ENCODE assay signal across 8 cellular contexts in genomic region chr20:57966609-57967008, GRCh38.
"Had no signal": no experiment of that assay in that cellular context is flagged by ENCODE, and none has a peak within 500 bp of the region (broad histone marks: within the 10 kb centered on the region; RNA-seq: fewer than 3 reads in every experiment).

No MANE protein-coding gene starts in this region.

- H3K9me3 Mint-ChIP-seq: GM23338 had no signal

- H2AFZ ChIP-seq: GM23338 had no signal

- H3K4me1 Mint-ChIP-seq: GM23338 had no signal

- H3K4me3 ChIP-seq: GM23338, K562 had no signal

- H3K4me2 ChIP-seq: GM23338 had no signal

- ATAC-seq: GM23338, K562 had no signal

- DNase-seq: H9, HCEC 1CT, HFFc6, IMR-90, KG1 had no signal

- H3K4me3 Mint-ChIP-seq: GM23338, H9, HFFc6 had no signal

- H3K27ac Mint-ChIP-seq: GM23338, H9, HFFc6 had no signal

- H3K27ac ChIP-seq: HL-60 had no signal
